In genomic region chr1:209435654-209436566, GRCh38 we compare ENCODE assay signal across 9 cellular contexts.
DNase-seq lines count a peak whose midpoint lies in the region; ATAC-seq and TF ChIP-seq lines count a peak whose summit lies in the region.
"Had no signal": no experiment of that assay in that cellular context is flagged by ENCODE, and none has a peak within 500 bp of the region (broad histone marks: within the 10 kb centered on the region; RNA-seq: fewer than 3 reads in every experiment).

No MANE protein-coding gene starts in this region.

- H3K9me3 Mint-ChIP-seq in progenitor cell of endocrine pancreas (ENCODE audit: low read depth) = peaks cover 5% of the 10 kb centered on the region

- no peaks in the 10 kb centered on the region for H3K36me3 Mint-ChIP-seq in progenitor cell of endocrine pancreas (ENCODE audit: insufficient read depth)
- H3K36me3 Mint-ChIP-seq: stimulated activated effector memory CD8-positive, alpha-beta T cell treated with anti-CD3 and anti-CD28 coated beads, Interleukin-12 subunit alpha, Interleukin-12 subunit beta, amount 100 ng/mL, for 72 hours had no signal

- peak; percentile 97 for ATAC-seq in HG03354 (IDR thresholded peaks at IDR 0.05; ENCODE audit: poor library complexity, severe bottlenecking, unreplicated experiment)
- ATAC-seq: stimulated activated effector memory CD8-positive, alpha-beta T cell treated with anti-CD3 and anti-CD28 coated beads, Interleukin-12 subunit alpha, Interleukin-12 subunit beta, amount 100 ng/mL, for 72 hours had no signal

- no peak overlapping the region for H3K27ac Mint-ChIP-seq in progenitor cell of endocrine pancreas
- H3K27ac Mint-ChIP-seq: stimulated activated effector memory CD8-positive, alpha-beta T cell treated with anti-CD3 and anti-CD28 coated beads, Interleukin-12 subunit alpha, Interleukin-12 subunit beta, amount 100 ng/mL, for 72 hours had no signal

- H3K4me1 Mint-ChIP-seq in progenitor cell of endocrine pancreas (ENCODE audit: low read depth) = peaks cover 22% of the 10 kb centered on the region
- H3K4me1 Mint-ChIP-seq: stimulated activated effector memory CD8-positive, alpha-beta T cell treated with anti-CD3 and anti-CD28 coated beads, Interleukin-12 subunit alpha, Interleukin-12 subunit beta, amount 100 ng/mL, for 72 hours had no signal

- in situ Hi-C loops in Caki2 (cut with HindIII; ENCODE audit: low pct_unique_long_range_greater_than_20kb, low sequenced_read_pairs) = no loop called here

- H3K4me3 Mint-ChIP-seq in progenitor cell of endocrine pancreas (ENCODE audit: low read depth) = no peak overlapping the region
- H3K4me3 Mint-ChIP-seq: stimulated activated effector memory CD8-positive, alpha-beta T cell treated with anti-CD3 and anti-CD28 coated beads, Interleukin-12 subunit alpha, Interleukin-12 subunit beta, amount 100 ng/mL, for 72 hours had no signal

- intact Hi-C loops in head of caudate nucleus (cut with DNase I) = no loop called here

- peak; percentile 89 for TF ChIP-seq CTCF in progenitor cell of endocrine pancreas (IDR thresholded peaks at IDR 0.05; ENCODE audit: unreplicated experiment)

- DNase-seq in Caki2 (ENCODE audit: low read depth) (peak; percentile 64), GM19240 (ENCODE audit: insufficient read length, low spot score) (peak; percentile 36), NCI-H460 (ENCODE audit: extremely low read depth, low read depth) (peak; percentile 46), head of caudate nucleus (peak in 41 of 42 donors; percentile 16 to 81 (median 64)), progenitor cell of endocrine pancreas (ENCODE audit: low spot score, unreplicated experiment) (peak; percentile 73), GF-D8 (lab: John Stamatoyannopoulos, UW) (no peak)
- DNase-seq in activated T-cell treated with anti-CD3 and anti-CD28 coated beads, Interleukin-2, amount 50 U/mL, for 48 hours = peak; percentile 60 to 68

- no peaks in the 10 kb centered on the region for H3K27me3 Mint-ChIP-seq in progenitor cell of endocrine pancreas
